ENCODE assay signal across 23 cellular contexts in the genomic region with DNA sequence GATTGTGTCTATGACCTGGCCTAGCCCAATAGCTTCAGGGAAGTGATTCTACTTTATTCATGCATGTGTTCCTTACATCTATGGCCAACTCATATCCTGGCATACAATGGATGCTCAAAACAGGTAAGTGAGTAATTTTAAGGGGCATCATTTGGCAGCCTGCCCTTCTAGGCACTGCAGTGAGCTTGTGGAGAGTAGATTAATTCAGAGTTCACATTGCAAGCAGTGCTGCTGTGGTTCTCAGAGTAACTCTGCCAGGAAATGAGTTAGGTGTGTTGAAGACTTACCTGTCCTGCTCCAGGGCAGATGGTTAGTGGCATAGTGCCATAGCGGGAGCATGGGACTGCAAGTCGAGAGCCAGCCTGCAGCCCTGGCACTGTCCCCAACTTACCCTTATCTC.
DNase-seq lines count a peak whose midpoint lies in the region; ATAC-seq and TF ChIP-seq lines count a peak whose summit lies in the region.
"Had no signal": no experiment of that assay in that cellular context is flagged by ENCODE, and none has a peak within 500 bp of the region (broad histone marks: within the 10 kb centered on the region; RNA-seq: fewer than 3 reads in every experiment).

No MANE protein-coding gene starts in this region.

- H3K4me3 ChIP-seq in PC-3 (ENCODE audit: low read length) (no peak overlapping the region), osteoblast (ENCODE audit: insufficient read depth, low read length) (no peak overlapping the region)
- H3K4me3 ChIP-seq: SJCRH30 had no signal

- H3K4me2 ChIP-seq in PC-3 (ENCODE audit: low read length) (peak overlapping the region; percentile 32; the same call in 1 of the 2 replicates), osteoblast (ENCODE audit: insufficient read depth, low read length) (no peak overlapping the region)

- DNase-seq in NCI-H1105 treated with DMSO at 0.1 percent for 48 hours (lab: John Stamatoyannopoulos, UW) (peak; percentile 6), NCI-H1105 (lab: John Stamatoyannopoulos, UW) (no peak), PC-3 (peak; percentile 96), ecto neural progenitor cell (ENCODE audit: low spot score) (peak; percentile 5), osteoblast (ENCODE audit: insufficient read length, low spot score, missing footprints) (peak; percentile 29), NCI-H1436 treated with DMSO at 0.1 percent for 48 hours (lab: John Stamatoyannopoulos, UW) (no peak), COR-L47 (lab: John Stamatoyannopoulos, UW) (no peak), inferior parietal cortex (ENCODE audit: extremely low spot score) (no peak)
- DNase-seq: 8988T; AML-193; C1 segment of cervical spinal cord; CD8-positive, alpha-beta memory T cell; HFFc6; Kasumi-1; MM.1S; NCI-H1048; NCI-H2081 treated with DMSO at 0.1 percent for 48 hours; NCI-H2227 treated with DMSO at 0.1 percent for 48 hours; NCI-H510A; NK-92 treated with Interleukin-12 subunit alpha and Interleukin-12 subunit beta, amount 100 ng/mL, for 24 hours; SJCRH30; T-cell had no signal

- no peaks in the 10 kb centered on the region for H3K9me2 ChIP-seq in PC-3 (replicated peaks; ENCODE audit: low read length)

- BruUV-seq in PC-3 (replicated peaks; lab: Mats Ljungman, UMichigan), result no TSS peak

- H4K20me1 ChIP-seq in PC-3 (ENCODE audit: low read length) (no peaks in the 10 kb centered on the region), osteoblast (ENCODE audit: insufficient read depth, low read length) (no peaks in the 10 kb centered on the region)

- CTCF ChIA-PET in PC-3 (lab: Charles Lee), result no interaction called here

- H3K9ac ChIP-seq in PC-3 (ENCODE audit: low read length), result peak overlapping the region; percentile 59

- H2AFZ ChIP-seq in PC-3 (ENCODE audit: low read length) (no peak overlapping the region), osteoblast (ENCODE audit: low read length) (no peak overlapping the region)

- POLR2A ChIA-PET in PC-3 (lab: Charles Lee; ENCODE audit: unreplicated experiment), result no interaction called here

- peaks cover 29% of the 10 kb centered on the region for H3K4me1 ChIP-seq in PC-3 (ENCODE audit: insufficient read depth, low read length)
- H3K4me1 ChIP-seq in osteoblast (ENCODE audit: insufficient read depth, low read length), result no peaks in the 10 kb centered on the region
- H3K4me1 ChIP-seq: SJCRH30 had no signal

- no peaks in the 10 kb centered on the region for H3K9me3 ChIP-seq in PC-3 (ENCODE audit: low read length)
- H3K9me3 ChIP-seq in osteoblast (ENCODE audit: low read depth, low read length), result no peaks in the 10 kb centered on the region
- H3K9me3 ChIP-seq: SJCRH30 had no signal

- ATAC-seq in PC-3, result no peak
- ATAC-seq: Panc1, T-cell had no signal

- intact Hi-C loops in PC-3 (cut with micrococcal nuclease), result no loop called here

- H3K27me3 ChIP-seq in PC-3 (ENCODE audit: low read length) (no peaks in the 10 kb centered on the region), osteoblast (ENCODE audit: insufficient read depth, low read length) (no peaks in the 10 kb centered on the region)

- TF ChIP-seq CTCF in PC-3 (conservative IDR thresholded peaks at IDR 0.05; ENCODE audit: low read depth, low read length) (no peak), osteoblast (IDR thresholded peaks at IDR 0.05; ENCODE audit: extremely low read depth, low read depth, low read length) (no peak)

- no peaks in the 10 kb centered on the region for H3F3A ChIP-seq in PC-3 (ENCODE audit: low read length, unreplicated experiment)

- H3K27ac ChIP-seq in PC-3 (ENCODE audit: low read length), result peak overlapping the region; percentile 97
- H3K27ac ChIP-seq in osteoblast (ENCODE audit: low read depth, low read length), result no peak overlapping the region
- H3K27ac ChIP-seq: SJCRH30 had no signal

- no peaks in the 10 kb centered on the region for H3K79me2 ChIP-seq in PC-3 (ENCODE audit: low read length)
- H3K79me2 ChIP-seq in osteoblast (ENCODE audit: insufficient read depth, low read length), result no peaks in the 10 kb centered on the region

- H3K36me3 ChIP-seq in PC-3 (ENCODE audit: low read depth, low read length) (no peaks in the 10 kb centered on the region), osteoblast (ENCODE audit: insufficient read depth, low read length) (no peaks in the 10 kb centered on the region)
- H3K36me3 ChIP-seq: SJCRH30 had no signal

Comparison
In these comparisons a context has a peak if more than half of its experiments do, and no peak if none do; other contexts are left out.
1. DNase-seq: peak in NCI-H1105 treated with DMSO at 0.1 percent for 48 hours (single experiment), PC-3 (single experiment), ecto neural progenitor cell (single experiment) and osteoblast (single experiment); none in NCI-H1105 (single experiment), NCI-H1436 treated with DMSO at 0.1 percent for 48 hours (single experiment), COR-L47 (single experiment) and inferior parietal cortex (single experiment).